In the genomic region with DNA sequence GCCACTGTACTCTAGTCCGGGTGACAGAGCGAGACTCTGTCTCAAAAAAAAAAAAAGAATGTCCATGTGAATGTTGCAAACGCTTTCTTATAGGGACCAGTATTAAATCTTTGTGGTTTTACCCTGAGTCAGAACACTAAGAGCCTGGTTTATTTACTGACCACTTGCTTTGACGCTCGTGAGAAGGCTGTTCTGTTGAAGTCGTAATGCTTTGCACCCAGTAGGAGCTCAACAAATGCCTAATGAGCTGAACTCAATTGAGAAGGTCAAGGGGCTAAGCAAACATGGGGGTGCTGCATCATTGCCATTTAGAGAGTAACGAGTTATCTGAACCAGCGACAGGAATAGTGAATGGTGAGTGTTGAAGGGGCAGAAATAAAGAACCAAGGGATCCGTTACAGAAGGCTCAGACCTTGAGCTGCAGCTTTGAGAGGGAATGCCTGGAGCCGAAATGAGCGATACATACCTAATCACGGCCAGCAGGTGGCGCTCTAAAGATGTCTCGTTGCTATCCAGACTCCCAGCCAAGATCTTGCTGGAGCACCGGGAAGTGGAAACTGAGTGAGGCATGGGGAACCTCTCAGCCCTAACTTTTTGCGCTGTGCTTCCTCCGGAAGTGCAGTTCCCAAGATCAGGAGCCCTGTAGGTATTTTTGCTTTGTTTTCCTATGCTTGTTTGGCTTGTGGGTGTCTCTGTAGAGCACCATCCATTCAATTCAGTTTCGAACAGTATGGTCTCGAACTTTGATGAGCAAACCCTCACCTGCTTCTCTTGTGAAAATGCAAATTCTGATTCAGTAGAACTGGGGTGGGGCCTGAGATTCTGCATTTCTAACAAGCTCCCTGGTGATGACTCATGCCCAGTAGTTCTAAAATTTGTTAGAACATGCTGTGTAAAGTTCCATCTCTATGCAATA, we compare ENCODE assay signal across 8 cellular contexts.
DNase-seq lines count a peak whose midpoint lies in the region; ATAC-seq, FAIRE-seq and TF ChIP-seq lines count a peak whose summit lies in the region.

No MANE protein-coding gene starts in this region.

- ATAC-seq in GM18867 (IDR thresholded peaks at IDR 0.05; ENCODE audit: unreplicated experiment), result no peak

- H3K36me3 ChIP-seq in NT2/D1 (ENCODE audit: insufficient read depth, insufficient read length, low read length), result no peaks in the 10 kb centered on the region

- H3K9ac ChIP-seq in NT2/D1 (ENCODE audit: insufficient read length, low read depth), result no peak overlapping the region

- H3K4me3 ChIP-seq in NT2/D1 (ENCODE audit: insufficient read length, low read depth), result no peak overlapping the region
- H3K4me3 ChIP-seq in epithelial cell of esophagus (ENCODE audit: low read length), result peak overlapping the region; percentile 37

- peak; percentile 93 for FAIRE-seq in HTR-8/SVneo (lab: Jason Lieb, UNC)

- peaks cover 9% of the 10 kb centered on the region for H3K4me1 ChIP-seq in NT2/D1 (ENCODE audit: insufficient read depth, insufficient read length)

- TF ChIP-seq CTCF in epithelial cell of esophagus (IDR thresholded peaks at IDR 0.05; ENCODE audit: insufficient read depth, low read depth, low read length, missing control alignments), result peak; percentile 87

- DNase-seq in CMK (ENCODE audit: low read depth) (peak; percentile 88), HTR-8/SVneo (ENCODE audit: insufficient read length, low spot score) (peak; percentile 85), NT2/D1 (ENCODE audit: low read depth, low spot score) (peak; percentile 72), epithelial cell of esophagus (ENCODE audit: low read depth) (peak; percentile 95), midbrain (lab: John Stamatoyannopoulos, UW) (peak; percentile 89)
- peak; percentile 49 for DNase-seq in activated CD8-positive, alpha-beta memory T cell treated with anti-CD3 and anti-CD28 coated beads, Interleukin-2, amount 50 U/mL, for 1 hour (ENCODE audit: extremely low read depth)
- DNase-seq in stimulated activated CD8-positive, alpha-beta memory T cell treated with anti-CD3 and anti-CD28 coated beads, Interleukin-2, amount 100 ng/mL, for 48 hours (ENCODE audit: low read depth in 2 of 2), result peak; percentile 58 to 73

- no peaks in the 10 kb centered on the region for H3K9me3 ChIP-seq in NT2/D1 (ENCODE audit: insufficient read depth, low read length)

- no peaks in the 10 kb centered on the region for H3K27me3 ChIP-seq in NT2/D1 (ENCODE audit: insufficient read depth, insufficient read length)
